8 cellular contexts compared by ENCODE assay signal in the genomic region with DNA sequence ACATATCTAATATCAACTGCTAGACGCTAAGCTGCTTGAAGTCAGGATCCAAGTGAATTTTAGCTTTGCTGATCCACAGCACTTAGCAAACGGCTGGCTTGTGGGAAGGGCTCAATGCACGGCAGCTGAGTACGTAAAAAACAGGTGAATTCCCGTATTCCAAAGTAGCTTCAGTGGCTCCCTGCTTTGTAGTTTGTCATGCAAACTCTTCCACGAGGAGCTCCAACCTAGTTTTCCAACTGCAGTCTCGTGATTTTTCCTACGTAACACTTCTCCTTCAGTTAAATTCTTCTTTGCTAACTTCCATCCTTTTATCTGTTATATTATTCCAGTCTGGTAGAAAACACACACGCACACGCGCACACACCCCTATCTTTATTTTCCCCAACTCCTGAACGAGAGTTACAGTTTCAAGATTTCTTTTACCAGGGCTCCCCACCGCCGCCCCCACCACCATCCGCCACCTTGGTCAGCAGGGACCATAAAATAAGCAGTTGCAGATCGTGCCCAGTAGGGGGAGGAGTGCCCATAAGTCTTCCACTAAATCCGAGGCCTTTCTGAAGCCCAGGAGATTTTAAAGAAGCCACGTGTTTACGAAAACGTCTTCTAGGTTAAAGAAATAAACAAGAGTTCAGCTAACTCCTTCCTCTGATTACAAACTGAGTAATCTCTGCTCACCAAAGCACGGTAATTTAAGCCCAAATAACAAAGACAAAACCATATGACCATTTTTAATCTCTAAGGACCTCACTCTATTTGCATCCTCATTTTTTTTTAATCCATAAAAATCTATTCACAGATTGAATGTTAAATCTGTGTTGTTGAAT. TPM values are rescaled to one million over a fixed set of nuclear protein-coding genes. Genes with fewer than 3 reads are reported as not detected.
DNase-seq lines count a peak whose midpoint lies in the region; ATAC-seq, FAIRE-seq and TF ChIP-seq lines count a peak whose summit lies in the region.

No MANE protein-coding gene starts in this region.

- FAIRE-seq in urothelium cell line (lab: Jason Lieb, UNC) = no peak

- no peak overlapping the region for H3K27ac ChIP-seq in hepatocyte

- DNase-seq in EL (peak; percentile 86), NCI-H748 (lab: John Stamatoyannopoulos, UW; ENCODE audit: unreplicated experiment) (peak; percentile 90), amygdala (lab: John Stamatoyannopoulos, UW) (peak in 31 of 56 donors; percentile 2 to 48 (median 15)), hepatocyte (ENCODE audit: low spot score) (peak; percentile 83), renal cortical epithelial cell (ENCODE audit: low read depth) (peak; percentile 81), urothelium cell line (ENCODE audit: low spot score) (no peak)

- H3K27me3 ChIP-seq in hepatocyte = no peaks in the 10 kb centered on the region

- no peaks in the 10 kb centered on the region for H3K9me3 ChIP-seq in hepatocyte (ENCODE audit: low read depth)

- no peaks in the 10 kb centered on the region for H3K79me2 ChIP-seq in hepatocyte

- H4K20me1 ChIP-seq in hepatocyte (ENCODE audit: insufficient read depth, poor library complexity, severe bottlenecking) = no peaks in the 10 kb centered on the region

- no peaks in the 10 kb centered on the region for H3K9me2 ChIP-seq in hepatocyte (replicated peaks; ENCODE audit: insufficient read depth)

- 24% methylated on average over 21 of the region's 21 CpGs for WGBS in hepatocyte (ENCODE audit: low lambda C conversion rate, missing lambda C conversion rate)

- no peaks in the 10 kb centered on the region for H3K4me1 ChIP-seq in hepatocyte (ENCODE audit: insufficient read depth)

- H3K36me3 ChIP-seq in hepatocyte (replicated peaks; ENCODE audit: insufficient read depth, low read depth) = no peaks in the 10 kb centered on the region

- peak overlapping the region; percentile 30 for H2AFZ ChIP-seq in hepatocyte

- ATAC-seq in GM19452 (IDR thresholded peaks at IDR 0.05; ENCODE audit: unreplicated experiment) (peak; percentile 62), HG03442 (IDR thresholded peaks at IDR 0.05; ENCODE audit: unreplicated experiment) (peak; percentile 71)

- TF ChIP-seq CTCF in hepatocyte (IDR thresholded peaks at IDR 0.05; ENCODE audit: poor library complexity) = peak; percentile 78

- H3K4me2 ChIP-seq in hepatocyte = peak overlapping the region; percentile 71

- H3K4me3 ChIP-seq in hepatocyte = no peak overlapping the region

RNA-seq across cellular contexts. Expression of a gene that starts 34.8 kb away (rescaled TPM):
- 63.0 and 78.2 TPM in 2 replicates for total RNA-seq in hepatocyte
- polyA plus RNA-seq in hepatocyte = 18.5 and 25.6 TPM in 2 replicates
- total RNA-seq in renal cortical epithelial cell = 205 and 408 TPM in 2 replicates
